18 cellular contexts compared by ENCODE assay signal in genomic region chr3:29247088-29247745, GRCh38.
"Had no signal": no experiment of that assay in that cellular context is flagged by ENCODE, and none has a peak within 500 bp of the region (broad histone marks: within the 10 kb centered on the region; RNA-seq: fewer than 3 reads in every experiment).

No MANE protein-coding gene starts in this region.

- H3K9me3 Mint-ChIP-seq: activated naive CD4-positive, alpha-beta T cell treated with anti-CD3 and anti-CD28 coated beads, Interleukin-2, amount 50 U/mL, for 72 hours; activated T-cell treated with anti-CD3 and anti-CD28 coated beads, Interleukin-2, amount 50 U/mL, for 24 hours; memory B cell had no signal

- H3K27me3 Mint-ChIP-seq: activated T-cell treated with anti-CD3 and anti-CD28 coated beads, Interleukin-2, amount 50 U/mL, for 24 hours; memory B cell; stimulated activated memory B cell treated with anti-CD40 and anti-IgM and Interleukin-4, amounts not matched to agents 10 μg/mL and 1 μg/mL and 100 μg/mL, for 72 hours had no signal

- H3K27ac ChIP-seq: colonic mucosa, esophagus muscularis mucosa, left ventricle myocardium inferior, right atrium auricular region had no signal

- H3K9me3 ChIP-seq: colonic mucosa, esophagus muscularis mucosa, left ventricle myocardium inferior, right atrium auricular region had no signal

- H3K27me3 ChIP-seq: colonic mucosa, esophagus muscularis mucosa, right atrium auricular region had no signal

- H3K4me3 Mint-ChIP-seq: activated T-cell treated with anti-CD3 and anti-CD28 coated beads, Interleukin-2, amount 50 U/mL, for 24 hours; memory B cell; natural killer cell; stimulated activated memory B cell treated with anti-CD40 and anti-IgM and Interleukin-4, amounts not matched to agents 10 μg/mL and 1 μg/mL and 100 μg/mL, for 72 hours had no signal

- DNase-seq: activated CD4-positive, alpha-beta T cell treated with anti-CD3 and anti-CD28 coated beads, Interleukin-2, amount 50 U/mL, for 48 hours; activated CD4-positive, CD25-positive, alpha-beta regulatory T cell treated with anti-CD3 and anti-CD28 coated beads, Interleukin-2, amount 50 U/mL, for 72 hours; activated gamma-delta T cell; activated T-cell treated with anti-CD3 and anti-CD28 coated beads, Interleukin-2, amount 50 U/mL, for 24 hours; amniotic stem cell; central memory CD4-positive, alpha-beta T cell; colonic mucosa; hippocampal formation; left ventricle myocardium inferior; natural killer cell; nucleus accumbens; posterior cingulate gyrus; stimulated activated CD4-positive, alpha-beta T cell treated with anti-CD3 and anti-CD28 coated beads, Interleukin-2, amount 100 ng/mL, for 48 hours had no signal

- H3K36me3 Mint-ChIP-seq: activated naive CD4-positive, alpha-beta T cell treated with anti-CD3 and anti-CD28 coated beads, Interleukin-2, amount 50 U/mL, for 72 hours; memory B cell; natural killer cell; stimulated activated memory B cell treated with anti-CD40 and anti-IgM and Interleukin-4, amounts not matched to agents 10 μg/mL and 1 μg/mL and 100 μg/mL, for 72 hours had no signal

- H3K4me1 ChIP-seq: colonic mucosa, esophagus muscularis mucosa, left ventricle myocardium inferior, right atrium auricular region had no signal

- H3K27ac Mint-ChIP-seq: activated T-cell treated with anti-CD3 and anti-CD28 coated beads, Interleukin-2, amount 50 U/mL, for 24 hours; memory B cell; natural killer cell; stimulated activated memory B cell treated with anti-CD40 and anti-IgM and Interleukin-4, amounts not matched to agents 10 μg/mL and 1 μg/mL and 100 μg/mL, for 72 hours had no signal

- H3K4me3 ChIP-seq: colonic mucosa, esophagus muscularis mucosa, left ventricle myocardium inferior, right atrium auricular region had no signal

- H3K36me3 ChIP-seq: colonic mucosa, esophagus muscularis mucosa, left ventricle myocardium inferior, right atrium auricular region had no signal

- H3K4me1 Mint-ChIP-seq: memory B cell; natural killer cell; stimulated activated memory B cell treated with anti-CD40 and anti-IgM and Interleukin-4, amounts not matched to agents 10 μg/mL and 1 μg/mL and 100 μg/mL, for 72 hours had no signal
